Comparison of ENCODE assay signal across 15 cellular contexts in genomic region chr14:42556551-42556950, GRCh38.
"Had no signal": no experiment of that assay in that cellular context is flagged by ENCODE, and none has a peak within 500 bp of the region (broad histone marks: within the 10 kb centered on the region; RNA-seq: fewer than 3 reads in every experiment).

No MANE protein-coding gene starts in this region.

- H3K4me1 ChIP-seq: foreskin keratinocyte, pancreas, spleen, upper lobe of right lung had no signal

- DNase-seq: activated B cell treated with CpG ODN at 0.5 μM for 24 hours; activated CD4-positive, alpha-beta memory T cell treated with anti-CD3 and anti-CD28 coated beads, Interleukin-2, amount 10 ng/mL, durations not matched to agents 7 days and 5 days; activated CD4-positive, alpha-beta T cell treated with anti-CD3 and anti-CD28 coated beads for 4 hours; activated CD8-positive, alpha-beta memory T cell treated with anti-CD3 and anti-CD28 coated beads, Interleukin-2, amount 10 ng/mL, durations not matched to agents 7 days and 5 days; effector memory CD4-positive, alpha-beta T cell; foreskin keratinocyte; kidney; natural killer cell; pancreas; spleen; stimulated activated CD4-positive, alpha-beta T cell treated with anti-CD3 and anti-CD28 coated beads, Interleukin-4, amount 100 ng/mL, for 4 hours; T-helper 1 cell; T-helper 9 cell; upper lobe of right lung had no signal

- H3K36me3 ChIP-seq: pancreas, spleen, upper lobe of right lung had no signal

- H3K4me3 ChIP-seq: pancreas, spleen, upper lobe of right lung had no signal

- H3K27me3 ChIP-seq: foreskin keratinocyte, pancreas, spleen, upper lobe of right lung had no signal

- H3K27ac ChIP-seq: foreskin keratinocyte, pancreas, spleen, upper lobe of right lung had no signal

- H3K9me3 ChIP-seq: pancreas, upper lobe of right lung had no signal

- ATAC-seq: activated CD8-positive, alpha-beta memory T cell treated with anti-CD3 and anti-CD28 coated beads, Interleukin-2, amount 10 ng/mL, durations not matched to agents 7 days and 5 days; foreskin keratinocyte; natural killer cell; pancreas; stimulated activated memory B cell treated with anti-CD40 and anti-IgM and Interleukin-4, amounts not matched to agents 10 μg/mL and 1 μg/mL and 100 μg/mL, for 72 hours; upper lobe of right lung had no signal
